ENCODE assay signal across 8 cellular contexts in genomic region chr18:7566587-7567486, GRCh38. TPM values are rescaled to one million over a fixed set of nuclear protein-coding genes. Genes with fewer than 3 reads are reported as not detected.
DNase-seq lines count a peak whose midpoint lies in the region; ATAC-seq and TF ChIP-seq lines count a peak whose summit lies in the region.

Gene PTPRM, plus strand, starts transcription at chr18:7567316. Its CDS starts 503 bp downstream, at chr18:7567819.

- no CpG with 5 or more reads among the region's 138 CpGs for WGBS in iPS DF 6.9 (ENCODE audit: insufficient coverage, insufficient read length)

- peak within 1 kb of the TSS; percentile 59 for H3K9ac ChIP-seq in rectal smooth muscle tissue (ENCODE audit: low read length)

- intact Hi-C loops in breast epithelium (cut with DNase I; ENCODE audit: low total_unique reads), result loop anchor here (2.0 kb wide), 1 partner anchor 294 kb away; no protein-coding TSS in a partner anchor

- peak in 1 of 3 donors; percentile 83 for TF ChIP-seq CTCF in breast epithelium (IDR thresholded peaks at IDR 0.05)

- H3K4me1 ChIP-seq in breast epithelium, result no peaks in the 10 kb centered on the region
- peaks cover 1% of the 10 kb centered on the region; the same call in 1 of the 2 replicates for H3K4me1 ChIP-seq in iPS DF 6.9 (ENCODE audit: control insufficient read depth, insufficient read depth, low read length)
- peaks cover 11% of the 10 kb centered on the region for H3K4me1 ChIP-seq in rectal smooth muscle tissue (ENCODE audit: control insufficient read depth, insufficient read depth, low read length)

- H3K36me3 ChIP-seq in breast epithelium (no peaks in the 10 kb centered on the region), iPS DF 6.9 (ENCODE audit: control insufficient read depth, insufficient read depth, low read length) (no peaks in the 10 kb centered on the region), rectal smooth muscle tissue (ENCODE audit: control insufficient read depth, insufficient read depth, low read length) (no peaks in the 10 kb centered on the region)

- DNase-seq in ELF-1 (ENCODE audit: low read depth, low spot score) (peak; percentile 79), HuH-7.5 (ENCODE audit: low spot score) (peak; percentile 79), T-helper 1 cell (peak in 4 of 5 donors; percentile 4 to 44 (median 24)), breast epithelium (ENCODE audit: low spot score in 2 of 2) (peak; percentile 60 to 78), iPS DF 6.9 (ENCODE audit: low read depth, low spot score) (no peak), NK-92 (lab: John Stamatoyannopoulos, UW; ENCODE audit: unreplicated experiment) (no peak)

- H3K27me3 ChIP-seq in breast epithelium (no peaks in the 10 kb centered on the region), iPS DF 6.9 (ENCODE audit: control insufficient read depth, insufficient read depth, low read length) (peaks cover 10% of the 10 kb centered on the region; the same call in 1 of the 2 replicates), rectal smooth muscle tissue (ENCODE audit: control insufficient read depth, insufficient read depth, low read length) (no peaks in the 10 kb centered on the region)

- TF ChIP-seq POLR2A in breast epithelium (IDR thresholded peaks at IDR 0.05), result no peak

- H3K27ac ChIP-seq in breast epithelium (peak within 1 kb of the TSS; percentile 90 to 96), iPS DF 6.9 (ENCODE audit: low read length) (no peak within 1 kb of the TSS), rectal smooth muscle tissue (ENCODE audit: low read depth, low read length) (peak within 1 kb of the TSS; percentile 96)

- ATAC-seq in GM21717 (IDR thresholded peaks at IDR 0.05; ENCODE audit: unreplicated experiment), result peak; percentile 88

- H3K9me3 ChIP-seq in breast epithelium (no peaks in the 10 kb centered on the region), iPS DF 6.9 (ENCODE audit: control insufficient read depth, insufficient read depth, low read length) (no peaks in the 10 kb centered on the region)

- H3K4me3 ChIP-seq in breast epithelium (peak within 1 kb of the TSS; percentile 77 to 90 (median 81)), iPS DF 6.9 (ENCODE audit: low read length) (peak within 1 kb of the TSS; percentile 96), rectal smooth muscle tissue (ENCODE audit: low read length) (peak within 1 kb of the TSS; percentile 78)

RNA-seq across cellular contexts. Expression of gene PTPRM, which starts in this region (rescaled TPM):
- total RNA-seq in breast epithelium, result 100 to 1,000 TPM in 2 of 3 donors, 10 to 100 TPM in 1; 41.7 to 181 (median 140) TPM

Comparison
In these comparisons a context has a peak if more than half of its experiments do, and no peak if none do; other contexts are left out.
1. DNase-seq: peak in ELF-1 (single experiment), HuH-7.5 (single experiment), T-helper 1 cell (4 of 5) and breast epithelium (2 of 2); none in iPS DF 6.9 (single experiment) and NK-92 (single experiment).
2. Peak in every context shown above with its lines, with median percentiles within 50 percentile points of each other: H3K4me3 ChIP-seq.